8 cellular contexts compared by ENCODE assay signal in genomic region chr10:126904807-126905686, GRCh38. TPM values are rescaled to one million over a fixed set of nuclear protein-coding genes. Genes with fewer than 3 reads are reported as not detected.
DNase-seq lines count a peak whose midpoint lies in the region; ATAC-seq, FAIRE-seq and TF ChIP-seq lines count a peak whose summit lies in the region.

Gene DOCK1, plus strand, starts transcription at chr10:126905428. Its CDS starts 90 bp downstream, at chr10:126905518.

- no peaks in the 10 kb centered on the region for H3K4me1 Mint-ChIP-seq in activated naive CD4-positive, alpha-beta T cell treated with anti-CD3 and anti-CD28 coated beads, Interleukin-2, amount 10 ng/mL, durations not matched to agents 7 days and 5 days

- no peaks in the 10 kb centered on the region for H3K9me3 ChIP-seq in muscle layer of duodenum (ENCODE audit: control insufficient read depth in 1 of 2, low read length in 2 of 2)

- no peaks in the 10 kb centered on the region for H3K36me3 ChIP-seq in muscle layer of duodenum (ENCODE audit: control insufficient read depth in 1 of 2, insufficient read depth in 2 of 2, low read length in 2 of 2)

- FAIRE-seq in urothelium cell line (lab: Jason Lieb, UNC) = no peak

- H3K4me3 ChIP-seq in fibroblast of the aortic adventitia (ENCODE audit: low read depth, low read length) (peak within 1 kb of the TSS; percentile 76), muscle layer of duodenum (ENCODE audit: low read depth in 1 of 2, low read length in 2 of 2) (peak within 1 kb of the TSS; percentile 63 to 84)

- ATAC-seq in HG03175 (IDR thresholded peaks at IDR 0.05; ENCODE audit: unreplicated experiment) = no peak
- ATAC-seq in GM19023 (IDR thresholded peaks at IDR 0.05; ENCODE audit: unreplicated experiment) = no peak

- no peak within 1 kb of the TSS for H3K27ac Mint-ChIP-seq in activated naive CD4-positive, alpha-beta T cell treated with anti-CD3 and anti-CD28 coated beads, Interleukin-2, amount 10 ng/mL, durations not matched to agents 7 days and 5 days

- no peak for DNase-seq in activated naive CD4-positive, alpha-beta T cell treated with anti-CD3 and anti-CD28 coated beads, Interleukin-2, amount 10 ng/mL, durations not matched to agents 7 days and 5 days
- no peak for DNase-seq in activated naive CD4-positive, alpha-beta T cell treated with Interleukin-2 at 50 U/mL for 16 hours
- DNase-seq in activated CD4-positive, alpha-beta T cell treated with anti-CD3 and anti-CD28 coated beads, Interleukin-2, amount 50 U/mL, for 48 hours = peak; percentile 14 to 26
- DNase-seq in fibroblast of the aortic adventitia (ENCODE audit: low read depth) (peak; percentile 61), urothelium cell line (ENCODE audit: low spot score) (peak; percentile 86)

- H3K27me3 Mint-ChIP-seq in activated naive CD4-positive, alpha-beta T cell treated with anti-CD3 and anti-CD28 coated beads, Interleukin-2, amount 10 ng/mL, durations not matched to agents 7 days and 5 days = peaks cover 38% of the 10 kb centered on the region

- no peaks in the 10 kb centered on the region for H3K36me3 Mint-ChIP-seq in activated naive CD4-positive, alpha-beta T cell treated with anti-CD3 and anti-CD28 coated beads, Interleukin-2, amount 10 ng/mL, durations not matched to agents 7 days and 5 days

- peaks cover 0 to 19% of the 10 kb centered on the region in 2 donors for H3K4me1 ChIP-seq in muscle layer of duodenum (ENCODE audit: control insufficient read depth in 1 of 2, insufficient read depth in 2 of 2, low read length in 2 of 2)

- CTCF ChIA-PET in activated naive CD4-positive, alpha-beta T cell treated with anti-CD3 and anti-CD28 coated beads, Interleukin-2, amount 10 ng/mL, durations not matched to agents 7 days and 5 days (lab: Charles Lee) = no interaction called here

- no peak for TF ChIP-seq CTCF in fibroblast of the aortic adventitia (IDR thresholded peaks at IDR 0.05; ENCODE audit: insufficient read depth, low read length)

- H3K27ac ChIP-seq in muscle layer of duodenum (ENCODE audit: low read length) = no peak within 1 kb of the TSS

- peak within 1 kb of the TSS; percentile 47 for H3K4me3 Mint-ChIP-seq in activated naive CD4-positive, alpha-beta T cell treated with anti-CD3 and anti-CD28 coated beads, Interleukin-2, amount 10 ng/mL, durations not matched to agents 7 days and 5 days

- H3K9me3 Mint-ChIP-seq in activated naive CD4-positive, alpha-beta T cell treated with anti-CD3 and anti-CD28 coated beads, Interleukin-2, amount 10 ng/mL, durations not matched to agents 7 days and 5 days = no peaks in the 10 kb centered on the region

- no peaks in the 10 kb centered on the region for H3K27me3 ChIP-seq in muscle layer of duodenum (ENCODE audit: low read depth, low read length)

RNA-seq across cellular contexts. Expression of gene DOCK1, which starts in this region (rescaled TPM):
- 69.7 and 75.2 TPM in 2 replicates for total RNA-seq in fibroblast of the aortic adventitia (ENCODE audit: low replicate concordance)

Comparison
In these comparisons a context has a peak if more than half of its experiments do, and no peak if none do; other contexts are left out.
1. DNase-seq: peak in activated CD4-positive, alpha-beta T cell treated with anti-CD3 and anti-CD28 coated beads, Interleukin-2, amount 50 U/mL, for 48 hours (2 of 2), fibroblast of the aortic adventitia (single experiment) and urothelium cell line (single experiment); none in activated naive CD4-positive, alpha-beta T cell treated with anti-CD3 and anti-CD28 coated beads, Interleukin-2, amount 10 ng/mL, durations not matched to agents 7 days and 5 days (single experiment) and activated naive CD4-positive, alpha-beta T cell treated with Interleukin-2 at 50 U/mL for 16 hours (single experiment).